Comparison of ENCODE assay signal across 25 cellular contexts in the genomic region with DNA sequence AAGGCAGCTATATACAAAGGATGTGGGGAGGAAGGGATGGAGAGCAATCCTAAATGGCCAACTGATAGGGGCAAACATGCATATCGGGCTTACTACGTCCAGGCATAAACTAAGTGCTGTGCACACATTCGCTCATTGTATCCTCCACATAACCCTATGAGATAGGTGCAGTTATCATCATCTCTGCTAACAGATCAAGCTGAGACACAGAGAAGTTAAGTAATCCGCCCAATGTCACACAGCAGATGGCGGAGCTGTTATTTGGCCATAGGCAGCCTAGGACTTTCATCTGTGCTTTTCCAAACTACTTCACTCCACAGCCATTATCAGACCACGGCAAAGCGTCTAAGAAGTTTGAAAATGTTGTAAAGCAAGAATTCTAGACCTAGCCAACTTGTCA.
DNase-seq lines count a peak whose midpoint lies in the region; ATAC-seq, FAIRE-seq and TF ChIP-seq lines count a peak whose summit lies in the region.
"Had no signal": no experiment of that assay in that cellular context is flagged by ENCODE, and none has a peak within 500 bp of the region (broad histone marks: within the 10 kb centered on the region; RNA-seq: fewer than 3 reads in every experiment).

No MANE protein-coding gene starts in this region.

- ATAC-seq in A549, result no peak
- ATAC-seq: GM23338 had no signal

- H3K4me3 ChIP-seq in A549, result no peak overlapping the region
- no peak overlapping the region for H3K4me3 ChIP-seq in endodermal cell (ENCODE audit: low read length)
- H3K4me3 ChIP-seq in prostate gland, result no peak overlapping the region
- H3K4me3 ChIP-seq in PC-9, result no peak overlapping the region
- H3K4me3 ChIP-seq: BLaER1 treated with 17β-estradiol and CSF1 and Interleukin-3, amounts not matched to agents 10 nM and 100 nM; GM23338; HAP-1 had no signal

- no TSS peak for BruUV-seq in PC-9 (replicated peaks; lab: Mats Ljungman, UMichigan)

- 0 out of 3 replicates have a peak, but pooled peaks cover 4% of the 10 kb centered on the region for H3K4me1 ChIP-seq in A549
- no peaks in the 10 kb centered on the region for H3K4me1 ChIP-seq in endodermal cell (ENCODE audit: control insufficient read depth, insufficient read depth, low read length)
- no peaks in the 10 kb centered on the region for H3K4me1 ChIP-seq in prostate gland (replicated peaks)
- H3K4me1 ChIP-seq in PC-9 (replicated peaks; ENCODE audit: insufficient read depth), result no peaks in the 10 kb centered on the region
- H3K4me1 ChIP-seq: HAP-1 had no signal

- CTCF ChIA-PET in A549 (lab: Yijun Ruan, JAX) (interaction anchor here (1.0 to 26.0 kb wide), 3 partner anchors 21 to 213 kb away, joined by 4 to 1349 read pairs (median 374); no protein-coding TSS in a partner anchor), PC-9 (lab: Charles Lee) (no interaction called here)

- FAIRE-seq in A549 (lab: Jason Lieb, UNC), result no peak
- FAIRE-seq: A204.1, GM12891, GM18507, H54 had no signal

- H3K4me2 ChIP-seq in A549, result no peak overlapping the region
- no peak overlapping the region for H3K4me2 ChIP-seq in PC-9
- H3K4me2 ChIP-seq: GM23338 had no signal

- H3F3A ChIP-seq in PC-9 (ENCODE audit: insufficient read depth, low read depth), result no peaks in the 10 kb centered on the region

- no peaks in the 10 kb centered on the region for H4K20me1 ChIP-seq in PC-9 (ENCODE audit: insufficient read depth)
- H4K20me1 ChIP-seq: BLaER1 treated with 17β-estradiol and CSF1 and Interleukin-3, amounts not matched to agents 10 nM and 100 nM had no signal

- no peak overlapping the region for H3K9ac ChIP-seq in endodermal cell (ENCODE audit: extremely low read depth, low read length, poor library complexity, severe bottlenecking)
- H3K9ac ChIP-seq: BLaER1 treated with 17β-estradiol and CSF1 and Interleukin-3, amounts not matched to agents 10 nM and 100 nM had no signal

- TF ChIP-seq EP300 in A549 (IDR thresholded peaks at IDR 0.05), result no peak

- H3K9me3 ChIP-seq in A549 (no peaks in the 10 kb centered on the region), endodermal cell (ENCODE audit: control insufficient read depth, low read length) (no peaks in the 10 kb centered on the region), prostate gland (no peaks in the 10 kb centered on the region), PC-9 (ENCODE audit: insufficient read depth, low read depth) (no peaks in the 10 kb centered on the region)
- H3K9me3 ChIP-seq: BE2C, HAP-1 had no signal

- H3K27me3 Mint-ChIP-seq in endodermal cell (ENCODE audit: insufficient read depth), result peaks cover 16% of the 10 kb centered on the region

- no peak overlapping the region for H3K27ac ChIP-seq in A549
- no peak overlapping the region for H3K27ac ChIP-seq in endodermal cell (ENCODE audit: low read depth, low read length)
- H3K27ac ChIP-seq in prostate gland, result no peak overlapping the region
- H3K27ac ChIP-seq in PC-9, result no peak overlapping the region
- H3K27ac ChIP-seq: 22Rv1; BLaER1 treated with 17β-estradiol and CSF1 and Interleukin-3, amounts not matched to agents 10 nM and 100 nM had no signal

- no peak overlapping the region for H2AFZ ChIP-seq in PC-9
- H2AFZ ChIP-seq: GM23338 had no signal

- TF ChIP-seq RAD21 in A549 (conservative IDR thresholded peaks at IDR 0.05 in 1 of 2, IDR thresholded peaks at IDR 0.05 in 1 of 2), result no peak

- H3K4me3 Mint-ChIP-seq in endodermal cell, result no peak overlapping the region
- H3K4me3 Mint-ChIP-seq: CD14-positive monocyte; CD4-positive, alpha-beta memory T cell; GM23338; HFFc6 had no signal

- TF ChIP-seq POLR2A in A549 (IDR thresholded peaks at IDR 0.05; ENCODE audit: low read length) (no peak), prostate gland (IDR thresholded peaks at IDR 0.05) (no peak)

- H3K79me2 ChIP-seq in PC-9 (ENCODE audit: low read depth), result no peaks in the 10 kb centered on the region

- H3K27ac Mint-ChIP-seq in endodermal cell, result no peak overlapping the region
- H3K27ac Mint-ChIP-seq: CD14-positive monocyte; CD4-positive, alpha-beta memory T cell; GM23338; HFFc6 had no signal

- peaks cover 11% of the 10 kb centered on the region for H3K27me3 ChIP-seq in endodermal cell (ENCODE audit: control insufficient read depth, insufficient read depth, low read length, poor library complexity, severe bottlenecking)
- H3K27me3 ChIP-seq in prostate gland (replicated peaks; ENCODE audit: insufficient read depth), result no peaks in the 10 kb centered on the region
- peaks cover 65% of the 10 kb centered on the region for H3K27me3 ChIP-seq in PC-9 (ENCODE audit: insufficient read depth, low read depth)
- H3K27me3 ChIP-seq: BE2C; BLaER1 treated with 17β-estradiol and CSF1 and Interleukin-3, amounts not matched to agents 10 nM and 100 nM had no signal

- POLR2A ChIA-PET in A549 (lab: Yijun Ruan, JAX), result no interaction called here
- POLR2A ChIA-PET in PC-9 (lab: Charles Lee; ENCODE audit: unreplicated experiment), result no interaction called here

- no peaks in the 10 kb centered on the region for H3K9me2 ChIP-seq in PC-9 (ENCODE audit: insufficient read depth)

- intact Hi-C loops in prostate gland (cut with DNase I), result no loop called here
- intact Hi-C loops in PC-9 (cut with micrococcal nuclease; ENCODE audit: unreplicated experiment), result no loop called here

- no peaks in the 10 kb centered on the region for H3K9me3 Mint-ChIP-seq in endodermal cell
- H3K9me3 Mint-ChIP-seq: CD4-positive, alpha-beta memory T cell; GM23338; HFFc6 had no signal

- H3K36me3 Mint-ChIP-seq in endodermal cell (ENCODE audit: low read depth), result no peaks in the 10 kb centered on the region
- H3K36me3 Mint-ChIP-seq: CD14-positive monocyte; CD4-positive, alpha-beta memory T cell had no signal

- 84% methylated on average over 7 of the region's 7 CpGs for WGBS in A549 (ENCODE audit: missing lambda C conversion rate)
- 91 to 98% methylated on average over 5 to 7 of the region's 7 CpGs for WGBS in endodermal cell (ENCODE audit: insufficient coverage in 1 of 2, insufficient read length in 1 of 2), 2 experiments
- 83% methylated on average over 7 of the region's 7 CpGs for WGBS in prostate gland

- TF ChIP-seq CTCF in A549 (IDR thresholded peaks at IDR 0.05) (no peak), endodermal cell (conservative IDR thresholded peaks at IDR 0.05) (no peak), prostate gland (IDR thresholded peaks at IDR 0.05) (no peak), PC-9 (conservative IDR thresholded peaks at IDR 0.05) (no peak)

- peak; percentile 1 for DNase-seq in activated CD8-positive, alpha-beta memory T cell treated with anti-CD3 and anti-CD28 coated beads, Interleukin-2, amount 50 U/mL, for 48 hours
- no peak for DNase-seq in activated CD8-positive, alpha-beta memory T cell treated with anti-CD3 and anti-CD28 coated beads, Interleukin-2, amount 50 U/mL, for 4 hours
- DNase-seq in A549 (ENCODE audit: low read depth in 1 of 2, low spot score in 1 of 2), result no peak
- peak; percentile 7 for DNase-seq in endodermal cell
- no peak for DNase-seq in prostate gland (ENCODE audit: low spot score)
- DNase-seq in PC-9, result no peak
- DNase-seq: ACHN; AML-193; BE2C; Calu3; CD4-positive, alpha-beta memory T cell; COR-L47; DMS53; DMS79 treated with DMSO at 0.1 percent for 48 hours; GF-D8; HFFc6 had no signal

- no peaks in the 10 kb centered on the region for H3K36me3 ChIP-seq in endodermal cell (ENCODE audit: control insufficient read depth, insufficient read depth, low read length)
- H3K36me3 ChIP-seq in prostate gland, result no peaks in the 10 kb centered on the region
- H3K36me3 ChIP-seq in PC-9 (ENCODE audit: low read depth), result no peaks in the 10 kb centered on the region
- H3K36me3 ChIP-seq: BE2C; BLaER1 treated with 17β-estradiol and CSF1 and Interleukin-3, amounts not matched to agents 10 nM and 100 nM; HAP-1 had no signal

- H3K4me1 Mint-ChIP-seq in endodermal cell, result no peaks in the 10 kb centered on the region

TF ChIP-seq in A549, 52 proteins besides CTCF, POLR2A, EP300 and RAD21:
- TF ChIP-seq CEBPB (IDR thresholded peaks at IDR 0.05) (no peak), TP53 (CRISPR knock-in tag; IDR thresholded peaks at IDR 0.05) (no peak), CHD4 (IDR thresholded peaks at IDR 0.05; ENCODE audit: borderline replicate concordance) (no peak), RARB (CRISPR knock-in tag; IDR thresholded peaks at IDR 0.05) (no peak), ZC3H11A (IDR thresholded peaks at IDR 0.05) (no peak), ZFP36 (IDR thresholded peaks at IDR 0.05; ENCODE audit: borderline replicate concordance, partially characterized antibody) (peak; percentile 45), ESRRA (IDR thresholded peaks at IDR 0.05; ENCODE audit: borderline replicate concordance, low read length) (no peak), FOXS1 (CRISPR knock-in tag; IDR thresholded peaks at IDR 0.05) (no peak)
- TF ChIP-seq, protein P1, sequence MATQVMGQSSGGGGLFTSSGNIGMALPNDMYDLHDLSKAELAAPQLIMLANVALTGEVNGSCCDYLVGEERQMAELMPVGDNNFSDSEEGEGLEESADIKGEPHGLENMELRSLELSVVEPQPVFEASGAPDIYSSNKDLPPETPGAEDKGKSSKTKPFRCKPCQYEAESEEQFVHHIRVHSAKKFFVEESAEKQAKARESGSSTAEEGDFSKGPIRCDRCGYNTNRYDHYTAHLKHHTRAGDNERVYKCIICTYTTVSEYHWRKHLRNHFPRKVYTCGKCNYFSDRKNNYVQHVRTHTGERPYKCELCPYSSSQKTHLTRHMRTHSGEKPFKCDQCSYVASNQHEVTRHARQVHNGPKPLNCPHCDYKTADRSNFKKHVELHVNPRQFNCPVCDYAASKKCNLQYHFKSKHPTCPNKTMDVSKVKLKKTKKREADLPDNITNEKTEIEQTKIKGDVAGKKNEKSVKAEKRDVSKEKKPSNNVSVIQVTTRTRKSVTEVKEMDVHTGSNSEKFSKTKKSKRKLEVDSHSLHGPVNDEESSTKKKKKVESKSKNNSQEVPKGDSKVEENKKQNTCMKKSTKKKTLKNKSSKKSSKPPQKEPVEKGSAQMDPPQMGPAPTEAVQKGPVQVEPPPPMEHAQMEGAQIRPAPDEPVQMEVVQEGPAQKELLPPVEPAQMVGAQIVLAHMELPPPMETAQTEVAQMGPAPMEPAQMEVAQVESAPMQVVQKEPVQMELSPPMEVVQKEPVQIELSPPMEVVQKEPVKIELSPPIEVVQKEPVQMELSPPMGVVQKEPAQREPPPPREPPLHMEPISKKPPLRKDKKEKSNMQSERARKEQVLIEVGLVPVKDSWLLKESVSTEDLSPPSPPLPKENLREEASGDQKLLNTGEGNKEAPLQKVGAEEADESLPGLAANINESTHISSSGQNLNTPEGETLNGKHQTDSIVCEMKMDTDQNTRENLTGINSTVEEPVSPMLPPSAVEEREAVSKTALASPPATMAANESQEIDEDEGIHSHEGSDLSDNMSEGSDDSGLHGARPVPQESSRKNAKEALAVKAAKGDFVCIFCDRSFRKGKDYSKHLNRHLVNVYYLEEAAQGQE (IDR thresholded peaks at IDR 0.05), result no peak

Comparison
In these comparisons a context has a peak if more than half of its experiments do, and no peak if none do; other contexts are left out.
1. DNase-seq: peak in activated CD8-positive, alpha-beta memory T cell treated with anti-CD3 and anti-CD28 coated beads, Interleukin-2, amount 50 U/mL, for 48 hours (single experiment) and endodermal cell (single experiment); none in activated CD8-positive, alpha-beta memory T cell treated with anti-CD3 and anti-CD28 coated beads, Interleukin-2, amount 50 U/mL, for 4 hours (single experiment), A549 (0 of 2), prostate gland (single experiment) and PC-9 (0 of 2).